14 cellular contexts compared by ENCODE assay signal in the genomic region with DNA sequence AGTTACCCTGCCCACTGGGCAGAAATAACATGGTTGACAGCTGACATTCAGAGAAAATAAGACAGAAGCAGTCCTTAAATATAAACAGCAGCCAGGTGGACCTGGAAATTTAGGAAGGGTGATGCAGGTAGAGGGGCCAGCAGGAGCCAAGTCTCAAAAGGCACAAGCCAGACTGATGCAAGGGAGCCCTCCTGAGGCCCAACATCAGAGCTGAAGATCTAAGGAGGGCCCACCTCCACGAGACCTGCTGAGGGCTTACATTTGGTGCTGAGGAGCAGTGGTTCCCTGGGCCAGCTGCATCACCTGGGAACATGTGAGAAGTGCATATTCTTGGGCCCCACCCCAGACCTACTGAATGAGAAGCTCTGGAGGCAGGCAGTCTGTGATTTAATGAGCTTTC.
DNase-seq lines count a peak whose midpoint lies in the region; ATAC-seq and TF ChIP-seq lines count a peak whose summit lies in the region.
"Had no signal": no experiment of that assay in that cellular context is flagged by ENCODE, and none has a peak within 500 bp of the region (broad histone marks: within the 10 kb centered on the region; RNA-seq: fewer than 3 reads in every experiment).

No MANE protein-coding gene starts in this region.

- no peak overlapping the region for H3K56ac ChIP-seq in H9 (ENCODE audit: insufficient read length, low read depth, low read length)
- no peak overlapping the region for H3K56ac ChIP-seq in mesendoderm (ENCODE audit: low read length)

- H3K27me3 Mint-ChIP-seq in H9 (ENCODE audit: low read depth) = no peaks in the 10 kb centered on the region
- no peaks in the 10 kb centered on the region; the same call in 1 of the 2 replicates for H3K27me3 Mint-ChIP-seq in WTC11 (ENCODE audit: low read depth)
- H3K27me3 Mint-ChIP-seq: CD4-positive, CD25-positive, alpha-beta regulatory T cell had no signal

- H3K27ac Mint-ChIP-seq in H9 (no peak overlapping the region), WTC11 (no peak overlapping the region)
- H3K27ac Mint-ChIP-seq: CD4-positive, CD25-positive, alpha-beta regulatory T cell had no signal

- CTCF ChIA-PET in WTC11 (lab: Charles Lee) = interaction anchor here (1.0 to 1.2 kb wide), 3 partner anchors 75 to 479 kb away, joined by 3 to 4 read pairs (median 4); no protein-coding TSS in a partner anchor

- intact Hi-C loops in left ventricle myocardium inferior (cut with micrococcal nuclease) (no loop called here), heart right ventricle (cut with DNase I) (no loop called here)

- no peaks in the 10 kb centered on the region for H3K36me3 ChIP-seq in left ventricle myocardium inferior
- H3K36me3 ChIP-seq in heart right ventricle = no peaks in the 10 kb centered on the region
- no peaks in the 10 kb centered on the region for H3K36me3 ChIP-seq in mesendoderm (ENCODE audit: control insufficient read depth, insufficient read depth, low read length)
- H3K36me3 ChIP-seq: BLaER1 treated with 17β-estradiol and CSF1 and Interleukin-3, amounts not matched to agents 10 nM and 100 nM had no signal

- no peak overlapping the region for H2BK20ac ChIP-seq in H9 (ENCODE audit: low read depth, low read length, poor library complexity, severe bottlenecking)

- H3T11ph ChIP-seq in H9 (ENCODE audit: low read length) = no peak overlapping the region

- H2BK5ac ChIP-seq in H9 (ENCODE audit: insufficient read length, low read length) (no peak overlapping the region), mesendoderm (ENCODE audit: low read length) (no peak overlapping the region)

- H3K36me3 Mint-ChIP-seq in H9 (ENCODE audit: insufficient read depth in 1 of 3, low read depth in 3 of 3) = no peaks in the 10 kb centered on the region
- no peaks in the 10 kb centered on the region for H3K36me3 Mint-ChIP-seq in WTC11
- H3K36me3 Mint-ChIP-seq: CD4-positive, CD25-positive, alpha-beta regulatory T cell had no signal

- H2AK5ac ChIP-seq in H9 (ENCODE audit: insufficient read length, low read length) (no peak overlapping the region), mesendoderm (ENCODE audit: low read length) (no peak overlapping the region)

- H3K4me1 Mint-ChIP-seq in H9 (0 out of 4 replicates have a peak, but pooled peaks cover 0 to 2% of the 10 kb centered on the region in 2 experiments), WTC11 (no peaks in the 10 kb centered on the region)
- H3K4me1 Mint-ChIP-seq: CD4-positive, CD25-positive, alpha-beta regulatory T cell had no signal

- H3K4me3 ChIP-seq in left ventricle myocardium inferior (no peak overlapping the region), heart right ventricle (no peak overlapping the region), mesendoderm (ENCODE audit: low read length) (no peak overlapping the region)
- H3K4me3 ChIP-seq: BLaER1 treated with 17β-estradiol and CSF1 and Interleukin-3, amounts not matched to agents 10 nM and 100 nM; GM23248 had no signal

- 84% methylated on average over 1 of the region's 1 CpG for WGBS in heart right ventricle, 2 donors
- no CpG with 5 or more reads among the region's 1 CpG for WGBS in H9 (ENCODE audit: extremely low coverage, insufficient read length, low lambda C conversion rate)
- WGBS in mesendoderm (ENCODE audit: extremely low coverage, insufficient coverage, low lambda C conversion rate) = no CpG with 5 or more reads among the region's 1 CpG

- peak overlapping the region; percentile 55 for H3K27ac ChIP-seq in left ventricle myocardium inferior (replicated peaks)
- H3K27ac ChIP-seq in heart right ventricle = no peak overlapping the region
- no peak overlapping the region for H3K27ac ChIP-seq in H9 (ENCODE audit: insufficient read length, low read depth, low read length)
- no peak overlapping the region for H3K27ac ChIP-seq in mesendoderm (ENCODE audit: low read depth, low read length)
- H3K27ac ChIP-seq: BLaER1 treated with 17β-estradiol and CSF1 and Interleukin-3, amounts not matched to agents 10 nM and 100 nM; GM23248; HL-60 had no signal

- H3K23ac ChIP-seq in H9 (ENCODE audit: insufficient read length, low read depth, low read length) = no peak overlapping the region
- no peak overlapping the region for H3K23ac ChIP-seq in mesendoderm (ENCODE audit: low read length)

- no peak overlapping the region for H4K91ac ChIP-seq in H9 (ENCODE audit: insufficient read length, low read depth, low read length)

- no peaks in the 10 kb centered on the region for H3K79me1 ChIP-seq in H9 (ENCODE audit: insufficient read depth, low read depth, low read length, poor library complexity, severe bottlenecking)
- no peaks in the 10 kb centered on the region for H3K79me1 ChIP-seq in mesendoderm (ENCODE audit: low read length)

- H3K18ac ChIP-seq in H9 (ENCODE audit: insufficient read length, low read depth, low read length) = no peak overlapping the region
- H3K18ac ChIP-seq in mesendoderm (ENCODE audit: low read length) = no peak overlapping the region

- ATAC-seq in heart right ventricle (no peak), WTC11 (0 out of 2 replicates have a peak, but pooled peaks have one; percentile 22), GM18873 (IDR thresholded peaks at IDR 0.05; ENCODE audit: low FRiP score, unreplicated experiment) (no peak)
- ATAC-seq: HCT116 had no signal

- no peak overlapping the region for H3K4me3 Mint-ChIP-seq in H9
- no peak overlapping the region for H3K4me3 Mint-ChIP-seq in WTC11
- H3K4me3 Mint-ChIP-seq: CD4-positive, CD25-positive, alpha-beta regulatory T cell had no signal

- H3K23me2 ChIP-seq in H9 (ENCODE audit: insufficient read length, low read depth, low read length, poor library complexity, severe bottlenecking) = no peaks in the 10 kb centered on the region

- H4K5ac ChIP-seq in H9 (ENCODE audit: insufficient read length, low read depth, low read length) (no peak overlapping the region), mesendoderm (ENCODE audit: low read length) (no peak overlapping the region)

- no peaks in the 10 kb centered on the region for H3K9me3 ChIP-seq in left ventricle myocardium inferior (replicated peaks)
- H3K9me3 ChIP-seq in heart right ventricle = no peaks in the 10 kb centered on the region
- H3K9me3 ChIP-seq in H9 (ENCODE audit: control insufficient read depth, low read depth, low read length) = no peaks in the 10 kb centered on the region
- H3K9me3 ChIP-seq: BLaER1 treated with 17β-estradiol and CSF1 and Interleukin-3, amounts not matched to agents 10 nM and 100 nM had no signal

- in situ Hi-C loops in G401 (cut with HindIII; ENCODE audit: low sequenced_read_pairs) = no loop called here

- no peaks in the 10 kb centered on the region for H4K20me1 ChIP-seq in H9 (ENCODE audit: control insufficient read depth, insufficient read depth, insufficient read length)
- H4K20me1 ChIP-seq: BLaER1 treated with 17β-estradiol and CSF1 and Interleukin-3, amounts not matched to agents 10 nM and 100 nM had no signal

- no peaks in the 10 kb centered on the region for H3K27me3 ChIP-seq in left ventricle myocardium inferior (ENCODE audit: low read depth)
- H3K27me3 ChIP-seq in heart right ventricle = no peaks in the 10 kb centered on the region
- no peaks in the 10 kb centered on the region for H3K27me3 ChIP-seq in H9 (ENCODE audit: insufficient read depth, low read length)
- no peaks in the 10 kb centered on the region for H3K27me3 ChIP-seq in mesendoderm (ENCODE audit: insufficient read depth, low read length, poor library complexity)
- H3K27me3 ChIP-seq: BLaER1 treated with 17β-estradiol and CSF1 and Interleukin-3, amounts not matched to agents 10 nM and 100 nM had no signal

- POLR2A ChIA-PET in WTC11 (lab: Charles Lee) = no interaction called here

- H3K4me2 ChIP-seq in H9 (ENCODE audit: insufficient read depth, insufficient read length, low read length) (no peak overlapping the region), mesendoderm (ENCODE audit: low read length) (no peak overlapping the region)
- H3K4me2 ChIP-seq: BLaER1 treated with 17β-estradiol and CSF1 and Interleukin-3, amounts not matched to agents 10 nM and 100 nM had no signal

- no peak overlapping the region for H3K14ac ChIP-seq in H9 (ENCODE audit: insufficient read depth, low read length)

- no peaks in the 10 kb centered on the region for H3K79me2 ChIP-seq in H9 (ENCODE audit: insufficient read depth, low read length)
- no peaks in the 10 kb centered on the region for H3K79me2 ChIP-seq in mesendoderm (ENCODE audit: control insufficient read depth, insufficient read depth, low read length)

- H3K9me3 Mint-ChIP-seq in H9 (no peaks in the 10 kb centered on the region), WTC11 (no peaks in the 10 kb centered on the region)

- no peak overlapping the region for H2BK12ac ChIP-seq in H9 (ENCODE audit: insufficient read length, low read depth, low read length)

- no peak for DNase-seq in left ventricle myocardium inferior
- no peak for DNase-seq in heart right ventricle
- no peak for DNase-seq in H9
- DNase-seq in WTC11 (ENCODE audit: low spot score) = no peak
- peak; percentile 10 for DNase-seq in mesendoderm
- DNase-seq in G401 (ENCODE audit: low spot score) = no peak
- DNase-seq in HCEC 1CT = no peak
- DNase-seq: ACHN; CD4-positive, CD25-positive, alpha-beta regulatory T cell; GM23248 had no signal

- H3K4ac ChIP-seq in H9 (ENCODE audit: low read depth, low read length) = no peak overlapping the region
- no peak overlapping the region for H3K4ac ChIP-seq in mesendoderm (ENCODE audit: low read depth, low read length)

- H4K8ac ChIP-seq in H9 (replicated peaks; ENCODE audit: insufficient read length, low read depth, low read length) (no peak overlapping the region), mesendoderm (ENCODE audit: low read depth, low read length) (no peak overlapping the region)

- no peak overlapping the region for H2AFZ ChIP-seq in H9 (ENCODE audit: low read length)
- H2AFZ ChIP-seq: GM23248 had no signal

- H3K4me1 ChIP-seq in left ventricle myocardium inferior = peaks cover 49% of the 10 kb centered on the region
- peaks cover 0 to 35% (median 7%) of the 10 kb centered on the region in 9 donors for H3K4me1 ChIP-seq in heart right ventricle
- H3K4me1 ChIP-seq in H9 (ENCODE audit: insufficient read depth, low read length) = no peaks in the 10 kb centered on the region
- no peaks in the 10 kb centered on the region for H3K4me1 ChIP-seq in mesendoderm (ENCODE audit: control insufficient read depth, low read depth, low read length)
- H3K4me1 ChIP-seq: BLaER1 treated with 17β-estradiol and CSF1 and Interleukin-3, amounts not matched to agents 10 nM and 100 nM had no signal

- TF ChIP-seq CTCF in left ventricle myocardium inferior (IDR thresholded peaks at IDR 0.05; ENCODE audit: borderline replicate concordance) = no peak
- TF ChIP-seq CTCF in heart right ventricle (IDR thresholded peaks at IDR 0.05) = no peak
- TF ChIP-seq CTCF in H9 (conservative IDR thresholded peaks at IDR 0.05) = peak; percentile 18; the same call in 1 of the 3 replicates
- TF ChIP-seq CTCF in WTC11 (IDR thresholded peaks at IDR 0.05) = no peak

- H2BK120ac ChIP-seq in H9 (ENCODE audit: low read depth, low read length, poor library complexity, severe bottlenecking) = no peak overlapping the region
- no peak overlapping the region for H2BK120ac ChIP-seq in mesendoderm (ENCODE audit: low read depth, low read length)

- H3K9ac ChIP-seq in H9 (ENCODE audit: extremely low read depth, insufficient read length, low read length) = no peak overlapping the region
- no peak overlapping the region for H3K9ac ChIP-seq in mesendoderm (ENCODE audit: low read length)
- H3K9ac ChIP-seq: BLaER1 treated with 17β-estradiol and CSF1 and Interleukin-3, amounts not matched to agents 10 nM and 100 nM; GM23248 had no signal

- H2BK15ac ChIP-seq in H9 (ENCODE audit: low read depth, low read length) = no peak overlapping the region
- H2BK15ac ChIP-seq in mesendoderm (replicated peaks; ENCODE audit: low read depth) = no peak overlapping the region
